8 cellular contexts compared by ENCODE assay signal in genomic region chr10:14837003-14837755, GRCh38. TPM values are rescaled to one million over a fixed set of nuclear protein-coding genes. Genes with fewer than 3 reads are reported as not detected.
DNase-seq lines count a peak whose midpoint lies in the region; ATAC-seq lines count a peak whose summit lies in the region.

No MANE protein-coding gene starts in this region.

- POLR2A ChIA-PET in activated naive CD8-positive, alpha-beta T cell treated with anti-CD3 and anti-CD28 coated beads, Interleukin-2, amount 10 ng/mL, durations not matched to agents 7 days and 5 days (lab: Charles Lee): interaction anchor here (0.7 to 2.7 kb wide), 18 partner anchors 18 to 1051 kb away, joined by 3 to 38 read pairs (median 5); partner anchors contain the start of genes DCLRE1C, MEIG1, NMT2 and SUV39H2

- H3K36me3 Mint-ChIP-seq in activated naive CD4-positive, alpha-beta T cell treated with anti-CD3 and anti-CD28 coated beads, Interleukin-2, amount 10 ng/mL, durations not matched to agents 7 days and 5 days: peaks cover 21% of the 10 kb centered on the region
- H3K36me3 Mint-ChIP-seq in activated naive CD8-positive, alpha-beta T cell treated with anti-CD3 and anti-CD28 coated beads, Interleukin-2, amount 10 ng/mL, durations not matched to agents 7 days and 5 days: peaks cover 8% of the 10 kb centered on the region

- no peaks in the 10 kb centered on the region for H3K27me3 ChIP-seq in layer of hippocampus (ENCODE audit: control insufficient read depth, insufficient read depth, low read length)

- H3K9me3 Mint-ChIP-seq in activated naive CD4-positive, alpha-beta T cell treated with anti-CD3 and anti-CD28 coated beads, Interleukin-2, amount 10 ng/mL, durations not matched to agents 7 days and 5 days: no peaks in the 10 kb centered on the region
- H3K9me3 Mint-ChIP-seq in activated naive CD8-positive, alpha-beta T cell treated with anti-CD3 and anti-CD28 coated beads, Interleukin-2, amount 10 ng/mL, durations not matched to agents 7 days and 5 days: no peaks in the 10 kb centered on the region

- H3K27me3 Mint-ChIP-seq in activated naive CD4-positive, alpha-beta T cell treated with anti-CD3 and anti-CD28 coated beads, Interleukin-2, amount 10 ng/mL, durations not matched to agents 7 days and 5 days: no peaks in the 10 kb centered on the region
- no peaks in the 10 kb centered on the region for H3K27me3 Mint-ChIP-seq in activated naive CD8-positive, alpha-beta T cell treated with anti-CD3 and anti-CD28 coated beads, Interleukin-2, amount 10 ng/mL, durations not matched to agents 7 days and 5 days

- peaks cover 23% of the 10 kb centered on the region for H3K4me1 Mint-ChIP-seq in activated naive CD4-positive, alpha-beta T cell treated with anti-CD3 and anti-CD28 coated beads, Interleukin-2, amount 10 ng/mL, durations not matched to agents 7 days and 5 days
- peaks cover 21% of the 10 kb centered on the region for H3K4me1 Mint-ChIP-seq in activated naive CD8-positive, alpha-beta T cell treated with anti-CD3 and anti-CD28 coated beads, Interleukin-2, amount 10 ng/mL, durations not matched to agents 7 days and 5 days

- H3K4me3 Mint-ChIP-seq in activated naive CD4-positive, alpha-beta T cell treated with anti-CD3 and anti-CD28 coated beads, Interleukin-2, amount 10 ng/mL, durations not matched to agents 7 days and 5 days: peak overlapping the region; percentile 91
- peak overlapping the region; percentile 91 for H3K4me3 Mint-ChIP-seq in activated naive CD8-positive, alpha-beta T cell treated with anti-CD3 and anti-CD28 coated beads, Interleukin-2, amount 10 ng/mL, durations not matched to agents 7 days and 5 days

- H3K27ac Mint-ChIP-seq in activated naive CD4-positive, alpha-beta T cell treated with anti-CD3 and anti-CD28 coated beads, Interleukin-2, amount 10 ng/mL, durations not matched to agents 7 days and 5 days: peak overlapping the region; percentile 84
- peak overlapping the region; percentile 95 for H3K27ac Mint-ChIP-seq in activated naive CD8-positive, alpha-beta T cell treated with anti-CD3 and anti-CD28 coated beads, Interleukin-2, amount 10 ng/mL, durations not matched to agents 7 days and 5 days

- no peak for DNase-seq in activated naive CD4-positive, alpha-beta T cell treated with anti-CD3 and anti-CD28 coated beads, Interleukin-2, amount 10 ng/mL, durations not matched to agents 7 days and 5 days
- no peak for DNase-seq in activated naive CD4-positive, alpha-beta T cell treated with anti-CD3 and anti-CD28 coated beads, Interleukin-2, amount 50 U/mL, for 16 hours
- no peak for DNase-seq in activated naive CD8-positive, alpha-beta T cell treated with anti-CD3 and anti-CD28 coated beads, Interleukin-2, amount 10 ng/mL, durations not matched to agents 7 days and 5 days
- DNase-seq in cerebellum (ENCODE audit: low spot score) (no peak), NCI-H1694 (lab: John Stamatoyannopoulos, UW) (no peak), SIG-M5 treated with dmso at 0.1 percent for 504 hours (lab: John Stamatoyannopoulos, UW; ENCODE audit: unreplicated experiment) (no peak)

- CTCF ChIA-PET in activated naive CD4-positive, alpha-beta T cell treated with anti-CD3 and anti-CD28 coated beads, Interleukin-2, amount 10 ng/mL, durations not matched to agents 7 days and 5 days (lab: Charles Lee): interaction anchor here (0.9 to 2.6 kb wide), 11 partner anchors 14 to 338 kb away, joined by 3 to 10 read pairs (median 4); partner anchors contain the start of gene SUV39H2

- no peak for ATAC-seq in activated naive CD8-positive, alpha-beta T cell treated with anti-CD3 and anti-CD28 coated beads, Interleukin-2, amount 10 ng/mL, durations not matched to agents 7 days and 5 days (ENCODE audit: low read depth)

- H3K27ac ChIP-seq in layer of hippocampus (ENCODE audit: low read depth, low read length) (peak overlapping the region; percentile 98), temporal lobe (ENCODE audit: low read depth, low read length) (peak overlapping the region; percentile 90)

RNA-seq across cellular contexts. Expression of gene CDNF, which starts 0.7 kb away (rescaled TPM):
- 1 to 10 TPM in 1 of 2 experiments, under 1 TPM in 1; 0.82 to 1.0 TPM for total RNA-seq in activated naive CD8-positive, alpha-beta T cell treated with anti-CD3 and anti-CD28 coated beads, Interleukin-2, amount 10 ng/mL, durations not matched to agents 7 days and 5 days
- total RNA-seq in temporal lobe: 1.2 TPM
- not detected for total RNA-seq in cerebellum

RNA-seq across cellular contexts. Expression of gene HSPA14, which starts 0.9 kb away (rescaled TPM):
- total RNA-seq in activated naive CD8-positive, alpha-beta T cell treated with anti-CD3 and anti-CD28 coated beads, Interleukin-2, amount 10 ng/mL, durations not matched to agents 7 days and 5 days: 10 to 100 TPM; 23.0 to 25.1 TPM
- total RNA-seq in temporal lobe (8.6 TPM), cerebellum (11.0 TPM)

RNA-seq across cellular contexts. Expression of gene MSANTD7, which starts 0.9 kb away (rescaled TPM):
- total RNA-seq in activated naive CD8-positive, alpha-beta T cell treated with anti-CD3 and anti-CD28 coated beads, Interleukin-2, amount 10 ng/mL, durations not matched to agents 7 days and 5 days: 10 to 100 TPM; 17.0 to 19.4 TPM
- total RNA-seq in temporal lobe (17.9 TPM), cerebellum (22.0 TPM)

RNA-seq across cellular contexts. Expression of gene SUV39H2, which starts 41.5 kb away (rescaled TPM):
- 10 to 100 TPM; 19.4 to 22.3 TPM for total RNA-seq in activated naive CD8-positive, alpha-beta T cell treated with anti-CD3 and anti-CD28 coated beads, Interleukin-2, amount 10 ng/mL, durations not matched to agents 7 days and 5 days
- total RNA-seq in temporal lobe (23.1 TPM), cerebellum (30.6 TPM)
